In genomic region chr3:126358038-126358815, GRCh38 we compare ENCODE assay signal across 7 cellular contexts. TPM values are rescaled to one million over a fixed set of nuclear protein-coding genes. Genes with fewer than 3 reads are reported as not detected.
DNase-seq lines count a peak whose midpoint lies in the region; ATAC-seq and TF ChIP-seq lines count a peak whose summit lies in the region.

No MANE protein-coding gene starts in this region.

- H3K4me1 ChIP-seq in PC-3 (ENCODE audit: insufficient read depth, low read length), result peaks cover 6% of the 10 kb centered on the region; the same call in 1 of the 2 replicates
- H3K4me1 ChIP-seq in esophagus muscularis mucosa, result peaks cover 33 to 36% (median 35%) of the 10 kb centered on the region in 4 donors
- H3K4me1 ChIP-seq in ovary (ENCODE audit: insufficient read depth), result peaks cover 16% of the 10 kb centered on the region

- H3K27ac ChIP-seq in PC-3 (ENCODE audit: low read length) (no peak overlapping the region), esophagus muscularis mucosa (replicated peaks in 1 of 4) (peak overlapping the region; percentile 85 to 100 (median 98)), ovary (peak overlapping the region; percentile 9 to 85)

- CTCF ChIA-PET in PC-3 (lab: Charles Lee), result no interaction called here

- H3K4me3 ChIP-seq in HFF-Myc (replicated peaks; ENCODE audit: low read depth, low read length) (peak overlapping the region; percentile 45), PC-3 (ENCODE audit: low read length) (peak overlapping the region; percentile 63; the same call in 1 of the 2 replicates), esophagus muscularis mucosa (peak overlapping the region; percentile 97 to 99 (median 98)), ovary (peak overlapping the region; percentile 38)

- H3F3A ChIP-seq in PC-3 (ENCODE audit: low read length, unreplicated experiment), result no peaks in the 10 kb centered on the region

- DNase-seq in HFF-Myc (ENCODE audit: extremely low read depth, low read depth) (no peak), PC-3 (no peak), esophagus muscularis mucosa (ENCODE audit: extremely low spot score) (no peak), ovary (peak in 1 of 5 donors; percentile 24), NCI-H226 (no peak)

- no peak for TF ChIP-seq POLR2A in esophagus muscularis mucosa (IDR thresholded peaks at IDR 0.05; ENCODE audit: low read depth)
- TF ChIP-seq POLR2A in ovary (IDR thresholded peaks at IDR 0.05), result no peak

- no peak for TF ChIP-seq CTCF in HFF-Myc (IDR thresholded peaks at IDR 0.05; ENCODE audit: low read depth, low read length, missing control alignments)
- TF ChIP-seq CTCF in PC-3 (conservative IDR thresholded peaks at IDR 0.05; ENCODE audit: low read depth, low read length), result no peak
- TF ChIP-seq CTCF in esophagus muscularis mucosa (IDR thresholded peaks at IDR 0.05), result no peak
- no peak for TF ChIP-seq CTCF in ovary (IDR thresholded peaks at IDR 0.05)

- H3K9me2 ChIP-seq in PC-3 (replicated peaks; ENCODE audit: low read length), result no peaks in the 10 kb centered on the region

- POLR2A ChIA-PET in PC-3 (lab: Charles Lee; ENCODE audit: unreplicated experiment), result no interaction called here

- H3K36me3 ChIP-seq in PC-3 (ENCODE audit: low read depth, low read length) (no peaks in the 10 kb centered on the region), esophagus muscularis mucosa (peaks cover 0 to 13% (median 0%) of the 10 kb centered on the region in 4 donors), ovary (no peaks in the 10 kb centered on the region)

- no peaks in the 10 kb centered on the region for H4K20me1 ChIP-seq in PC-3 (ENCODE audit: low read length)

- BruUV-seq in PC-3 (replicated peaks; lab: Mats Ljungman, UMichigan), result no TSS peak

- H3K27me3 ChIP-seq in PC-3 (ENCODE audit: low read length) (peaks cover 30% of the 10 kb centered on the region), esophagus muscularis mucosa (peaks cover 0 to 15% (median 0%) of the 10 kb centered on the region in 4 donors), ovary (no peaks in the 10 kb centered on the region)

- H3K9me3 ChIP-seq in PC-3 (ENCODE audit: low read length), result no peaks in the 10 kb centered on the region
- peaks cover 0 to 9% (median 0%) of the 10 kb centered on the region in 4 donors for H3K9me3 ChIP-seq in esophagus muscularis mucosa
- no peaks in the 10 kb centered on the region for H3K9me3 ChIP-seq in ovary

- no peak overlapping the region for H3K9ac ChIP-seq in PC-3 (ENCODE audit: low read length)

- no peak for ATAC-seq in PC-3
- no peak for ATAC-seq in HG03159 (IDR thresholded peaks at IDR 0.05; ENCODE audit: unreplicated experiment)
- ATAC-seq in HG03196 (IDR thresholded peaks at IDR 0.05; ENCODE audit: unreplicated experiment), result no peak

- 13% methylated on average over 9 of the region's 11 CpGs for WGBS in esophagus muscularis mucosa
- 14 to 20% (median 15%) methylated on average over 11 of the region's 11 CpGs for WGBS in ovary, 3 donors

- intact Hi-C loops in PC-3 (cut with micrococcal nuclease) (no loop called here), esophagus muscularis mucosa (cut with DNase I) (no loop called here), ovary (cut with DNase I) (loop anchor here in 3 of 4 donors (5.0 kb wide), 2 partner anchors 91 to 119 kb away; partner anchors contain the start of gene ZXDC (in 1 of the 3))

- H2AFZ ChIP-seq in PC-3 (ENCODE audit: low read length), result peak overlapping the region; percentile 77; the same call in 1 of the 2 replicates

- TF ChIP-seq EP300 in esophagus muscularis mucosa (IDR thresholded peaks at IDR 0.05), result no peak
- TF ChIP-seq EP300 in ovary (IDR thresholded peaks at IDR 0.05), result no peak

- H3K79me2 ChIP-seq in PC-3 (ENCODE audit: low read length), result no peaks in the 10 kb centered on the region

- H3K4me2 ChIP-seq in PC-3 (ENCODE audit: low read length), result peak overlapping the region; percentile 88

RNA-seq across cellular contexts. Expression of gene KLF15, which starts 1.0 kb away (rescaled TPM):
- total RNA-seq in PC-3 (2014; rRNA removed) (0.12 TPM in 1 of 2 replicates, not detected in the other), esophagus muscularis mucosa (100 to 1,000 TPM in 2 of 4 donors, 10 to 100 TPM in 2; 84.3 to 208 (median 93.6) TPM), ovary (10 to 100 TPM; 23.2 to 83.3 (median 40.0) TPM)
- polyA plus RNA-seq in ovary, result 10 to 100 TPM; 13.4 to 61.4 TPM

RNA-seq across cellular contexts. Expression of gene CFAP100, which starts 36.5 kb away (rescaled TPM):
- not detected in 2 replicates for total RNA-seq in PC-3 (2014; rRNA removed)
- not detected for total RNA-seq in esophagus muscularis mucosa
- 10 to 100 TPM in 1 of 7 donors, 1 to 10 TPM in 4, not detected in 2; 1.5 to 21.3 (median 1.7) TPM for total RNA-seq in ovary
- under 1 TPM in 1 of 2 donors, not detected in 1; 0.06 TPM for polyA plus RNA-seq in ovary

Comparison
In these comparisons a context has a peak if more than half of its experiments do, and no peak if none do; other contexts are left out.
1. H3K4me3 ChIP-seq: peak in every context shown above with its lines; median percentile 98 in esophagus muscularis mucosa; 63 in PC-3; 45 in HFF-Myc; 38 in ovary.
2. RNA of gene KLF15, which starts 1.0 kb away (total RNA-seq): 84.3 to 208 TPM in esophagus muscularis mucosa and 23.2 to 83.3 TPM in ovary; 0.12 TPM in PC-3; every median in the first group is over 10 times any median in the second.
3. intact Hi-C loops: an anchor here in ovary (5.0 kb wide); none called in PC-3 and esophagus muscularis mucosa.